Comparison of ENCODE assay signal across 12 cellular contexts in the genomic region with DNA sequence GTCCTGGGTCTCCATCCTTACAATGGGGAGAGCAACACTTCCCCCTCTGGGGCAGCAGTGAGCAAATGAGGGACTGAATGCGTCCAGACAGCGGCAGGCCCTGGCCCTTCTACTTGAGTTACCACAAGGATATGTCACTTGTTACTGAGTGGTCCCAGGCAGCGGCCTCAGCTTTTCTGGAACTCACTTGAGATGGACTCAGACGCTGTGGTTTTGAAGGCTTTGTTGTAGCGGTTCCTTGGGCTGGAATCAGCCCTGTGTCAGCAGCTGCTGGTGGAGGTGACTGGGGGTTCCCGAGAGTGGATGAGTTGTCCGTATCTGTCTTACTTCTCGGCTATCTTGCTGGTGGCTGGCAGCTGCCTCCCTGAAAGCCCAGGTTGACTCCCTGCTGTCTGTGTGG.
DNase-seq lines count a peak whose midpoint lies in the region; ATAC-seq and TF ChIP-seq lines count a peak whose summit lies in the region.
"Had no signal": no experiment of that assay in that cellular context is flagged by ENCODE, and none has a peak within 500 bp of the region (broad histone marks: within the 10 kb centered on the region; RNA-seq: fewer than 3 reads in every experiment).

No MANE protein-coding gene starts in this region.

- H3K36me3 Mint-ChIP-seq in WTC11 = no peaks in the 10 kb centered on the region

- peaks cover 0 to 7% (median 5%) of the 10 kb centered on the region in 3 donors for H3K36me3 ChIP-seq in tibial artery

- no peaks in the 10 kb centered on the region for H3K27me3 Mint-ChIP-seq in WTC11 (ENCODE audit: low read depth)
- H3K27me3 Mint-ChIP-seq: progenitor cell of endocrine pancreas had no signal

- no peak overlapping the region for H3K27ac Mint-ChIP-seq in WTC11
- H3K27ac Mint-ChIP-seq: CD14-positive monocyte, progenitor cell of endocrine pancreas had no signal

- H3K9me3 Mint-ChIP-seq in WTC11 = no peaks in the 10 kb centered on the region

- intact Hi-C loops in left cardiac atrium (cut with DNase I) (no loop called here), left ventricle myocardium superior (cut with micrococcal nuclease) (no loop called here), tibial artery (cut with DNase I; ENCODE audit: low total_unique reads) (no loop called here)

- H3K4me1 ChIP-seq in foreskin keratinocyte = peaks cover 39% of the 10 kb centered on the region
- peaks cover 0 to 79% (median 53%) of the 10 kb centered on the region in 4 donors for H3K4me1 ChIP-seq in tibial artery

- no peaks in the 10 kb centered on the region for H3K4me1 Mint-ChIP-seq in WTC11

- CTCF ChIA-PET in WTC11 (lab: Charles Lee) = no interaction called here

- TF ChIP-seq CTCF in WTC11 (IDR thresholded peaks at IDR 0.05) (no peak), foreskin keratinocyte (conservative IDR thresholded peaks at IDR 0.05) (no peak), tibial artery (IDR thresholded peaks at IDR 0.05) (no peak)

- H3K9me3 ChIP-seq in tibial artery = no peaks in the 10 kb centered on the region

- POLR2A ChIA-PET in WTC11 (lab: Charles Lee) = no interaction called here

- DNase-seq in left cardiac atrium (no peak), left ventricle myocardium superior (no peak), WTC11 (ENCODE audit: low spot score) (no peak), foreskin keratinocyte (no peak), tibial artery (no peak), NCI-H446 treated with DMSO at 0.1 percent for 48 hours (lab: John Stamatoyannopoulos, UW) (no peak), NCI-H1694 treated with DMSO at 0.1 percent for 48 hours (lab: John Stamatoyannopoulos, UW) (no peak), COLO829 (ENCODE audit: low spot score) (no peak)
- DNase-seq: effector memory CD4-positive, alpha-beta T cell had no signal

- H3K4me3 Mint-ChIP-seq in WTC11 = no peak overlapping the region
- H3K4me3 Mint-ChIP-seq: CD14-positive monocyte had no signal

- H3K27me3 ChIP-seq in foreskin keratinocyte (no peaks in the 10 kb centered on the region), tibial artery (no peaks in the 10 kb centered on the region)

- no peak overlapping the region for H3K4me3 ChIP-seq in tibial artery

- ATAC-seq in left cardiac atrium (peak; percentile 21 to 40), left ventricle myocardium superior (no peak), WTC11 (peak; percentile 41), foreskin keratinocyte (no peak)
- ATAC-seq: HepG2 had no signal

- H3K27ac ChIP-seq in foreskin keratinocyte (peak overlapping the region; percentile 40), tibial artery (peak overlapping the region; percentile 74 to 91)

TF ChIP-seq in WTC11, 78 proteins besides CTCF, POLR2A, EP300 and RAD21 (continues in another document):
- TF ChIP-seq ZNF232 (CRISPR knock-in tag; IDR thresholded peaks at IDR 0.05) (no peak), NR1H2 (CRISPR knock-in tag; IDR thresholded peaks at IDR 0.05) (no peak), MXD4 (CRISPR knock-in tag; IDR thresholded peaks at IDR 0.05; ENCODE audit: borderline replicate concordance) (no peak), CREB1 (CRISPR knock-in tag; IDR thresholded peaks at IDR 0.05) (no peak), GTF2I (CRISPR knock-in tag; conservative IDR thresholded peaks at IDR 0.05) (no peak), ZNF263 (CRISPR knock-in tag; IDR thresholded peaks at IDR 0.05; ENCODE audit: low read depth) (no peak), STAT6 (CRISPR knock-in tag; conservative IDR thresholded peaks at IDR 0.05; ENCODE audit: low read depth) (no peak), USF2 (CRISPR knock-in tag; IDR thresholded peaks at IDR 0.05) (no peak)
- TF ChIP-seq, protein P1, sequence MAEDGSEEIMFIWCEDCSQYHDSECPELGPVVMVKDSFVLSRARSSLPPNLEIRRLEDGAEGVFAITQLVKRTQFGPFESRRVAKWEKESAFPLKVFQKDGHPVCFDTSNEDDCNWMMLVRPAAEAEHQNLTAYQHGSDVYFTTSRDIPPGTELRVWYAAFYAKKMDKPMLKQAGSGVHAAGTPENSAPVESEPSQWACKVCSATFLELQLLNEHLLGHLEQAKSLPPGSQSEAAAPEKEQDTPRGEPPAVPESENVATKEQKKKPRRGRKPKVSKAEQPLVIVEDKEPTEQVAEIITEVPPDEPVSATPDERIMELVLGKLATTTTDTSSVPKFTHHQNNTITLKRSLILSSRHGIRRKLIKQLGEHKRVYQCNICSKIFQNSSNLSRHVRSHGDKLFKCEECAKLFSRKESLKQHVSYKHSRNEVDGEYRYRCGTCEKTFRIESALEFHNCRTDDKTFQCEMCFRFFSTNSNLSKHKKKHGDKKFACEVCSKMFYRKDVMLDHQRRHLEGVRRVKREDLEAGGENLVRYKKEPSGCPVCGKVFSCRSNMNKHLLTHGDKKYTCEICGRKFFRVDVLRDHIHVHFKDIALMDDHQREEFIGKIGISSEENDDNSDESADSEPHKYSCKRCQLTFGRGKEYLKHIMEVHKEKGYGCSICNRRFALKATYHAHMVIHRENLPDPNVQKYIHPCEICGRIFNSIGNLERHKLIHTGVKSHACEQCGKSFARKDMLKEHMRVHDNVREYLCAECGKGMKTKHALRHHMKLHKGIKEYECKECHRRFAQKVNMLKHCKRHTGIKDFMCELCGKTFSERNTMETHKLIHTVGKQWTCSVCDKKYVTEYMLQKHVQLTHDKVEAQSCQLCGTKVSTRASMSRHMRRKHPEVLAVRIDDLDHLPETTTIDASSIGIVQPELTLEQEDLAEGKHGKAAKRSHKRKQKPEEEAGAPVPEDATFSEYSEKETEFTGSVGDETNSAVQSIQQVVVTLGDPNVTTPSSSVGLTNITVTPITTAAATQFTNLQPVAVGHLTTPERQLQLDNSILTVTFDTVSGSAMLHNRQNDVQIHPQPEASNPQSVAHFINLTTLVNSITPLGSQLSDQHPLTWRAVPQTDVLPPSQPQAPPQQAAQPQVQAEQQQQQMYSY (CRISPR knock-in tag; IDR thresholded peaks at IDR 0.05) = no peak
- TF ChIP-seq, protein P2, sequence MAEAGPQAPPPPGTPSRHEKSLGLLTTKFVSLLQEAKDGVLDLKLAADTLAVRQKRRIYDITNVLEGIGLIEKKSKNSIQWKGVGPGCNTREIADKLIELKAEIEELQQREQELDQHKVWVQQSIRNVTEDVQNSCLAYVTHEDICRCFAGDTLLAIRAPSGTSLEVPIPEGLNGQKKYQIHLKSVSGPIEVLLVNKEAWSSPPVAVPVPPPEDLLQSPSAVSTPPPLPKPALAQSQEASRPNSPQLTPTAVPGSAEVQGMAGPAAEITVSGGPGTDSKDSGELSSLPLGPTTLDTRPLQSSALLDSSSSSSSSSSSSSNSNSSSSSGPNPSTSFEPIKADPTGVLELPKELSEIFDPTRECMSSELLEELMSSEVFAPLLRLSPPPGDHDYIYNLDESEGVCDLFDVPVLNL (CRISPR knock-in tag; IDR thresholded peaks at IDR 0.05; ENCODE audit: borderline replicate concordance, low read depth) = no peak
- TF ChIP-seq, protein P3, sequence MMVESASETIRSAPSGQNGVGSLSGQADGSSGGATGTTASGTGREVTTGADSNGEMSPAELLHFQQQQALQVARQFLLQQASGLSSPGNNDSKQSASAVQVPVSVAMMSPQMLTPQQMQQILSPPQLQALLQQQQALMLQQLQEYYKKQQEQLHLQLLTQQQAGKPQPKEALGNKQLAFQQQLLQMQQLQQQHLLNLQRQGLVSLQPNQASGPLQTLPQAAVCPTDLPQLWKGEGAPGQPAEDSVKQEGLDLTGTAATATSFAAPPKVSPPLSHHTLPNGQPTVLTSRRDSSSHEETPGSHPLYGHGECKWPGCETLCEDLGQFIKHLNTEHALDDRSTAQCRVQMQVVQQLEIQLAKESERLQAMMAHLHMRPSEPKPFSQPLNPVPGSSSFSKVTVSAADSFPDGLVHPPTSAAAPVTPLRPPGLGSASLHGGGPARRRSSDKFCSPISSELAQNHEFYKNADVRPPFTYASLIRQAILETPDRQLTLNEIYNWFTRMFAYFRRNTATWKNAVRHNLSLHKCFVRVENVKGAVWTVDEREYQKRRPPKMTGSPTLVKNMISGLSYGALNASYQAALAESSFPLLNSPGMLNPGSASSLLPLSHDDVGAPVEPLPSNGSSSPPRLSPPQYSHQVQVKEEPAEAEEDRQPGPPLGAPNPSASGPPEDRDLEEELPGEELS (CRISPR knock-in tag; IDR thresholded peaks at IDR 0.05) = no peak

Comparison
In these comparisons a context has a peak if more than half of its experiments do, and no peak if none do; other contexts are left out.
1. ATAC-seq: peak in left cardiac atrium (2 of 2) and WTC11 (single experiment); none in left ventricle myocardium superior (single experiment) and foreskin keratinocyte (single experiment).